ENCODE assay signal across 13 cellular contexts in the genomic region with DNA sequence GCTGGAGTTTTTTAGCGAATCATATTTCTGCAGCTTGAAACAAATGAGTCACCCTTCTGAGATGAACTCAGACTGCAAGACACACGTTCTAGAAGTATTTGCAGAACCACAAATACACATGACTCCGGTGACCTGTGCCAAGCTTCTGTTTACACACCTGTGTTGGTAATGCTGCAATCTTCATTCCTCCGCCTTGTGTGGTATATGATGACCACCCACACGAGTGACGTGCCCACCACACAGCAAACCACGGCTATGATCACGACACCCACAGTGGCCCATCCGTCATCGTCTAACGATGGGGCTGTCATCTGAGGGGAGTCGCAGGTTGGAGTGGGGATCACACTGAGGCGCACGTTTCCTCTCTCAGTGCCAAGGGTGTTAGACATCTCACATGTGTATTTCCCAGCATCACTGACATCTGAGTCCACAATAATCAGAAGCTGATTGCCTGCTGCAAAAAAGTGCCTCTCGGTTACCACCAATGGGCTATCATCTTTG. TPM values are rescaled to one million over a fixed set of nuclear protein-coding genes. Genes with fewer than 3 reads are reported as not detected.
DNase-seq lines count a peak whose midpoint lies in the region; ATAC-seq, FAIRE-seq and TF ChIP-seq lines count a peak whose summit lies in the region.
"Had no signal": no experiment of that assay in that cellular context is flagged by ENCODE, and none has a peak within 500 bp of the region (broad histone marks: within the 10 kb centered on the region; RNA-seq: fewer than 3 reads in every experiment).

No MANE protein-coding gene starts in this region.

- TF ChIP-seq CTCF in keratinocyte (optimal IDR thresholded peaks at IDR 0.05 in 1 of 3, IDR thresholded peaks at IDR 0.05 in 1 of 3, conservative IDR thresholded peaks at IDR 0.05 in 1 of 3; ENCODE audit: extremely low read depth in 1 of 3, insufficient read depth in 2 of 3, low read length in 3 of 3): no peak

- no peaks in the 10 kb centered on the region for H4K20me1 ChIP-seq in keratinocyte (ENCODE audit: control insufficient read depth, extremely low read depth, insufficient read depth, low read length)

- no peak overlapping the region for H3K27ac ChIP-seq in keratinocyte (ENCODE audit: control insufficient read depth, insufficient read depth, low read length)
- H3K27ac ChIP-seq: esophagus squamous epithelium, parathyroid adenoma had no signal

- no peak overlapping the region for H3K4me2 ChIP-seq in keratinocyte (ENCODE audit: control insufficient read depth, extremely low read depth, insufficient read depth, low read depth, low read length)

- H2AFZ ChIP-seq in keratinocyte (ENCODE audit: control insufficient read depth, low read length): no peak overlapping the region
- H2AFZ ChIP-seq: parathyroid adenoma had no signal

- no peak overlapping the region for H3K9ac ChIP-seq in keratinocyte (ENCODE audit: control insufficient read depth, extremely low read depth, insufficient read depth, low read length)
- H3K9ac ChIP-seq: parathyroid adenoma had no signal

- dilution Hi-C loops in keratinocyte (cut with MboI; ENCODE audit: extremely low pct_ligation_motif_present, low sequenced_read_pairs): no loop called here

- H3K79me2 ChIP-seq in keratinocyte (ENCODE audit: control insufficient read depth, insufficient read depth, low read length): no peaks in the 10 kb centered on the region

- DNase-seq in AG08395 (ENCODE audit: low spot score): peak; percentile 63
- DNase-seq in HTR-8/SVneo (ENCODE audit: insufficient read length, low spot score): peak; percentile 82
- peak; percentile 74 for DNase-seq in T1000 (lab: John Stamatoyannopoulos, UW)
- peak; percentile 38 for DNase-seq in keratinocyte (ENCODE audit: low read depth, low spot score)
- DNase-seq in effector CD8-positive, alpha-beta T cell (lab: John Stamatoyannopoulos, UW): no peak
- DNase-seq in NCI-H2171 (lab: John Stamatoyannopoulos, UW): no peak
- DNase-seq in H7: no peak
- DNase-seq: esophagus squamous epithelium had no signal

- H3K36me3 ChIP-seq in keratinocyte (ENCODE audit: control insufficient read depth in 2 of 2, extremely low read depth in 1 of 2, insufficient read depth in 2 of 2, low read length in 2 of 2) (peaks cover 51 to 59% of the 10 kb centered on the region in 2 experiments), H7 (replicated peaks; ENCODE audit: control insufficient read depth, insufficient read depth, low read length) (peaks cover 1% of the 10 kb centered on the region; the same call in 1 of the 2 replicates)

- no peaks in the 10 kb centered on the region for H3K4me1 ChIP-seq in keratinocyte (ENCODE audit: control insufficient read depth, extremely low read depth, insufficient read depth, low read length)

- no peak for ATAC-seq in HG02938 (IDR thresholded peaks at IDR 0.05; ENCODE audit: unreplicated experiment)
- ATAC-seq: stimulated activated effector memory CD8-positive, alpha-beta T cell treated with anti-CD3 and anti-CD28 coated beads, Interleukin-12 subunit alpha, Interleukin-12 subunit beta, amount 100 ng/mL, for 72 hours had no signal

- no peaks in the 10 kb centered on the region for H3K9me3 ChIP-seq in keratinocyte (ENCODE audit: control insufficient read depth, low read depth, low read length)
- H3K9me3 ChIP-seq: esophagus squamous epithelium had no signal

- FAIRE-seq in HTR-8/SVneo (lab: Jason Lieb, UNC) (peak; percentile 93), keratinocyte (lab: Jason Lieb, UNC) (peak; percentile 82)
- FAIRE-seq: D721Med had no signal

- H3K27me3 ChIP-seq in keratinocyte (ENCODE audit: control insufficient read depth, extremely low read depth, insufficient read depth, low read length): no peaks in the 10 kb centered on the region
- H3K27me3 ChIP-seq in H7 (ENCODE audit: control insufficient read depth, insufficient read depth, low read length): no peaks in the 10 kb centered on the region
- H3K27me3 ChIP-seq: esophagus squamous epithelium had no signal

- no peaks in the 10 kb centered on the region for H3K9me1 ChIP-seq in keratinocyte (ENCODE audit: control insufficient read depth, extremely low read depth, insufficient read depth, low read length)

- H3K4me3 ChIP-seq in keratinocyte (ENCODE audit: control insufficient read depth in 2 of 3, extremely low read depth in 1 of 3, insufficient read depth in 2 of 3, low read depth in 1 of 3, low read length in 3 of 3) (no peak overlapping the region), H7 (ENCODE audit: insufficient read depth, low read depth, low read length) (no peak overlapping the region)
- H3K4me3 ChIP-seq: esophagus squamous epithelium had no signal

RNA-seq across cellular contexts. Expression of gene LRIG3, which starts 43.0 kb away (rescaled TPM):
- polyA plus RNA-seq in keratinocyte: 22.1 to 30.9 TPM (median 25.5 TPM) in 3 replicates
- polyA plus RNA-seq in keratinocyte (2011; ENCODE audit: low read depth): 4.4 TPM
- polyA plus RNA-seq in keratinocyte (2011; cell fraction: cytosol; rRNA removed): 6.3 and 11.9 TPM in 2 replicates
- 37.1 and 38.0 TPM in 2 replicates for polyA plus RNA-seq in keratinocyte (2011; cell fraction: nucleus; rRNA removed)
- polyA plus RNA-seq in keratinocyte (2012; ENCODE audit: low replicate concordance): 12.2 TPM in 2 replicates
- polyA minus RNA-seq in keratinocyte: 26.1 to 67.7 TPM (median 49.0 TPM) in 3 replicates
- polyA minus RNA-seq in keratinocyte (2011; cell fraction: cytosol; rRNA and poly(A)+ RNA removed): 15.2 TPM
- polyA minus RNA-seq in keratinocyte (2011; cell fraction: nucleus; rRNA and poly(A)+ RNA removed): 48.5 and 69.0 TPM in 2 replicates
- 27.1 and 51.7 TPM in 2 replicates for total RNA-seq in H7 (2014; rRNA removed; shearing (Covaris generic))
- total RNA-seq: OCI-LY7 had no signal

Comparison
In these comparisons a context has a peak if more than half of its experiments do, and no peak if none do; other contexts are left out.
1. DNase-seq: peak in AG08395 (single experiment), HTR-8/SVneo (single experiment), T1000 (single experiment) and keratinocyte (single experiment); none in effector CD8-positive, alpha-beta T cell (single experiment), NCI-H2171 (single experiment) and H7 (single experiment).